In genomic region chr13:50679321-50679720, GRCh38 we compare ENCODE assay signal across 24 cellular contexts.
DNase-seq lines count a peak whose midpoint lies in the region; ATAC-seq and TF ChIP-seq lines count a peak whose summit lies in the region.
"Had no signal": no experiment of that assay in that cellular context is flagged by ENCODE, and none has a peak within 500 bp of the region (broad histone marks: within the 10 kb centered on the region; RNA-seq: fewer than 3 reads in every experiment).

No MANE protein-coding gene starts in this region.

- H3K4me3 Mint-ChIP-seq in MCF 10A (ENCODE audit: unreplicated experiment): no peak overlapping the region
- H3K4me3 Mint-ChIP-seq: activated T-cell treated with anti-CD3 and anti-CD28 coated beads, Interleukin-2, amount 50 U/mL, for 24 hours; CD14-positive monocyte; effector memory CD8-positive, alpha-beta T cell; mesothelial cell of epicardium had no signal

- no peak overlapping the region for H3K27ac Mint-ChIP-seq in MCF 10A (ENCODE audit: low read depth, unreplicated experiment)
- H3K27ac Mint-ChIP-seq: activated naive CD4-positive, alpha-beta T cell treated with anti-CD3 and anti-CD28 coated beads, Interleukin-2, amount 50 U/mL, for 72 hours; activated T-cell treated with anti-CD3 and anti-CD28 coated beads, Interleukin-2, amount 50 U/mL, for 24 hours; CD14-positive monocyte; mesothelial cell of epicardium had no signal

- intact Hi-C loops in mammary epithelial cell (cut with micrococcal nuclease) (loop anchor here (2.0 to 5.0 kb wide), 2 partner anchors 51 to 92 kb away; no protein-coding TSS in a partner anchor), MCF 10A (cut with micrococcal nuclease) (no loop called here), psoas muscle (cut with DNase I) (no loop called here)

- no peak overlapping the region for H3K4me3 ChIP-seq in mammary epithelial cell (replicated peaks in 1 of 3; ENCODE audit: insufficient read depth in 1 of 3, low read depth in 2 of 3, low read length in 3 of 3)
- H3K4me3 ChIP-seq in tibial nerve: no peak overlapping the region
- no peak overlapping the region for H3K4me3 ChIP-seq in psoas muscle
- H3K4me3 ChIP-seq: cardiac muscle cell, hepatocyte had no signal

- H3K9me3 ChIP-seq in mammary epithelial cell (replicated peaks; ENCODE audit: insufficient read depth, low read length) (no peaks in the 10 kb centered on the region), tibial nerve (no peaks in the 10 kb centered on the region), psoas muscle (no peaks in the 10 kb centered on the region)

- H4K20me1 ChIP-seq in mammary epithelial cell (ENCODE audit: insufficient read depth, low read length): no peaks in the 10 kb centered on the region

- DNase-seq in mammary epithelial cell (no peak), MCF 10A (ENCODE audit: unreplicated experiment) (no peak), astrocyte of the hippocampus (ENCODE audit: low read depth, low spot score) (peak; percentile 39), glomerular visceral epithelial cell (ENCODE audit: extremely low spot score) (peak; percentile 45), tibial nerve (ENCODE audit: low spot score in 2 of 2) (no peak), psoas muscle (no peak)
- DNase-seq: 8988T; activated CD4-positive, alpha-beta T cell treated with anti-CD3 and anti-CD28 coated beads, Interleukin-2, amount 50 U/mL, for 4 hours; activated T-cell treated with anti-CD3 and anti-CD28 coated beads, Interleukin-2, amount 50 U/mL, for 24 hours; effector memory CD8-positive, alpha-beta T cell; kidney; NCI-H1930; NCI-H510A; retina; stimulated activated CD4-positive, alpha-beta T cell treated with anti-CD3 and anti-CD28 coated beads, Interleukin-15, amount 100 ng/mL, for 24 hours; stimulated activated naive CD4-positive, alpha-beta T cell treated with Interleukin-2 at 50 U/mL for 16 hours; trophoblast cell had no signal

- no peaks in the 10 kb centered on the region for H3K9me3 Mint-ChIP-seq in MCF 10A (ENCODE audit: unreplicated experiment)
- H3K9me3 Mint-ChIP-seq: activated naive CD4-positive, alpha-beta T cell treated with anti-CD3 and anti-CD28 coated beads, Interleukin-2, amount 50 U/mL, for 72 hours; activated T-cell treated with anti-CD3 and anti-CD28 coated beads, Interleukin-2, amount 50 U/mL, for 24 hours; CD14-positive monocyte; effector memory CD8-positive, alpha-beta T cell; mesothelial cell of epicardium had no signal

- peaks cover 27% of the 10 kb centered on the region for H3K4me1 Mint-ChIP-seq in MCF 10A (ENCODE audit: insufficient read depth, unreplicated experiment)
- H3K4me1 Mint-ChIP-seq: mesothelial cell of epicardium had no signal

- POLR2A ChIA-PET in MCF 10A (lab: Yijun Ruan, JAX): no interaction called here

- TF ChIP-seq EP300 in tibial nerve (IDR thresholded peaks at IDR 0.05): no peak

- H3K36me3 ChIP-seq in mammary epithelial cell (ENCODE audit: insufficient read depth, low read length) (no peaks in the 10 kb centered on the region), tibial nerve (no peaks in the 10 kb centered on the region), psoas muscle (ENCODE audit: insufficient read depth in 1 of 2, low read depth in 1 of 2) (no peaks in the 10 kb centered on the region)
- H3K36me3 ChIP-seq: cardiac muscle cell had no signal

- in situ Hi-C loops in mammary epithelial cell (cut with MboI; ENCODE audit: low sequenced_read_pairs in 2 of 2): no loop called here

- dilution Hi-C loops in mammary epithelial cell (cut with HindIII; ENCODE audit: low sequenced_read_pairs): no loop called here

- CTCF ChIA-PET in mammary epithelial cell (lab: Charles Lee; ENCODE audit: low non-redundant PET): no interaction called here
- CTCF ChIA-PET in MCF 10A (lab: Yijun Ruan, JAX): no interaction called here

- H3K27ac ChIP-seq in mammary epithelial cell (ENCODE audit: insufficient read depth, low read depth, low read length) (no peak overlapping the region), tibial nerve (peak overlapping the region in 3 of 4 donors; percentile 74 to 90 (median 87)), psoas muscle (no peak overlapping the region)
- H3K27ac ChIP-seq: cardiac muscle cell, hepatocyte had no signal

- no peaks in the 10 kb centered on the region for H3K27me3 Mint-ChIP-seq in MCF 10A (ENCODE audit: insufficient read depth, unreplicated experiment)

- H3K4me2 ChIP-seq in mammary epithelial cell (ENCODE audit: insufficient read depth, low read depth, low read length): no peak overlapping the region
- H3K4me2 ChIP-seq: hepatocyte had no signal

- peak overlapping the region; percentile 66 for H2AFZ ChIP-seq in mammary epithelial cell (ENCODE audit: low read depth, low read length)
- H2AFZ ChIP-seq: hepatocyte had no signal

- H3K79me2 ChIP-seq in mammary epithelial cell (ENCODE audit: insufficient read depth, low read length): no peaks in the 10 kb centered on the region
- H3K79me2 ChIP-seq: hepatocyte had no signal

- H3K27me3 ChIP-seq in mammary epithelial cell (ENCODE audit: insufficient read depth, low read length) (no peaks in the 10 kb centered on the region), tibial nerve (no peaks in the 10 kb centered on the region), psoas muscle (ENCODE audit: insufficient read depth in 3 of 3, low read length in 2 of 3) (no peaks in the 10 kb centered on the region)
- H3K27me3 ChIP-seq: cardiac muscle cell, hepatocyte had no signal

- no peak overlapping the region for H3K9ac ChIP-seq in mammary epithelial cell (ENCODE audit: insufficient read depth, low read length)

- no peak for TF ChIP-seq POLR2A in tibial nerve (IDR thresholded peaks at IDR 0.05)

- BruUV-seq in mammary epithelial cell (replicated peaks; lab: Mats Ljungman, UMichigan): no TSS peak
- no TSS peak for BruUV-seq in MCF 10A (replicated peaks; lab: Mats Ljungman, UMichigan)

- peaks cover 31% of the 10 kb centered on the region for H3K4me1 ChIP-seq in mammary epithelial cell (ENCODE audit: insufficient read depth, low read length)
- peaks cover 0 to 74% (median 29%) of the 10 kb centered on the region in 4 donors for H3K4me1 ChIP-seq in tibial nerve
- H3K4me1 ChIP-seq in psoas muscle: peaks cover 5% of the 10 kb centered on the region

- no peak for TF ChIP-seq CTCF in mammary epithelial cell (conservative IDR thresholded peaks at IDR 0.05 in 1 of 2, IDR thresholded peaks at IDR 0.05 in 1 of 2; ENCODE audit: extremely low read depth in 1 of 2, insufficient read depth in 1 of 2, low read depth in 1 of 2, low read length in 2 of 2)
- TF ChIP-seq CTCF in MCF 10A (IDR thresholded peaks at IDR 0.05; ENCODE audit: unreplicated experiment): no peak
- TF ChIP-seq CTCF in tibial nerve (IDR thresholded peaks at IDR 0.05): no peak
- TF ChIP-seq CTCF in psoas muscle (IDR thresholded peaks at IDR 0.05): no peak

- no peaks in the 10 kb centered on the region for H3K36me3 Mint-ChIP-seq in MCF 10A (ENCODE audit: insufficient read depth, unreplicated experiment)
- H3K36me3 Mint-ChIP-seq: activated naive CD4-positive, alpha-beta T cell treated with anti-CD3 and anti-CD28 coated beads, Interleukin-2, amount 50 U/mL, for 72 hours; CD14-positive monocyte; mesothelial cell of epicardium had no signal

- ATAC-seq in psoas muscle: no peak
- ATAC-seq in GM19023 (IDR thresholded peaks at IDR 0.05; ENCODE audit: unreplicated experiment): no peak
- ATAC-seq in HG03135 (IDR thresholded peaks at IDR 0.05; ENCODE audit: unreplicated experiment): no peak
- ATAC-seq: effector memory CD8-positive, alpha-beta T cell had no signal

Comparison
In these comparisons a context has a peak if more than half of its experiments do, and no peak if none do; other contexts are left out.
1. DNase-seq: peak in astrocyte of the hippocampus (single experiment) and glomerular visceral epithelial cell (single experiment); none in mammary epithelial cell (single experiment), MCF 10A (single experiment), tibial nerve (0 of 2) and psoas muscle (0 of 2).
2. H3K27ac ChIP-seq: peak in tibial nerve (3 of 4); none in mammary epithelial cell (single experiment) and psoas muscle (single experiment).